ENCODE assay signal across 1 cellular context in genomic region chr1:104593418-104594187, GRCh38.
TF ChIP-seq lines count a peak whose summit lies in the region.

No MANE protein-coding gene starts in this region.

TF ChIP-seq in SK-N-SH treated with all-trans-retinoic acid at 6 μM for 48 hours, 23 proteins besides CTCF, POLR2A, EP300 and RAD21 (continued from another document):
- TF ChIP-seq ESRRG (CRISPR knock-in tag; IDR thresholded peaks at IDR 0.05) = no peak
- no peak for TF ChIP-seq ZFP3 (CRISPR knock-in tag; IDR thresholded peaks at IDR 0.05)
- TF ChIP-seq, protein P1, sequence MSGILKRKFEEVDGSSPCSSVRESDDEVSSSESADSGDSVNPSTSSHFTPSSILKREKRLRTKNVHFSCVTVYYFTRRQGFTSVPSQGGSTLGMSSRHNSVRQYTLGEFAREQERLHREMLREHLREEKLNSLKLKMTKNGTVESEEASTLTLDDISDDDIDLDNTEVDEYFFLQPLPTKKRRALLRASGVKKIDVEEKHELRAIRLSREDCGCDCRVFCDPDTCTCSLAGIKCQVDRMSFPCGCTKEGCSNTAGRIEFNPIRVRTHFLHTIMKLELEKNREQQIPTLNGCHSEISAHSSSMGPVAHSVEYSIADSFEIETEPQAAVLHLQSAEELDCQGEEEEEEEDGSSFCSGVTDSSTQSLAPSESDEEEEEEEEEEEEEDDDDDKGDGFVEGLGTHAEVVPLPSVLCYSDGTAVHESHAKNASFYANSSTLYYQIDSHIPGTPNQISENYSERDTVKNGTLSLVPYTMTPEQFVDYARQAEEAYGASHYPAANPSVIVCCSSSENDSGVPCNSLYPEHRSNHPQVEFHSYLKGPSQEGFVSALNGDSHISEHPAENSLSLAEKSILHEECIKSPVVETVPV (CRISPR knock-in tag; IDR thresholded peaks at IDR 0.05) = no peak
